In the genomic region with DNA sequence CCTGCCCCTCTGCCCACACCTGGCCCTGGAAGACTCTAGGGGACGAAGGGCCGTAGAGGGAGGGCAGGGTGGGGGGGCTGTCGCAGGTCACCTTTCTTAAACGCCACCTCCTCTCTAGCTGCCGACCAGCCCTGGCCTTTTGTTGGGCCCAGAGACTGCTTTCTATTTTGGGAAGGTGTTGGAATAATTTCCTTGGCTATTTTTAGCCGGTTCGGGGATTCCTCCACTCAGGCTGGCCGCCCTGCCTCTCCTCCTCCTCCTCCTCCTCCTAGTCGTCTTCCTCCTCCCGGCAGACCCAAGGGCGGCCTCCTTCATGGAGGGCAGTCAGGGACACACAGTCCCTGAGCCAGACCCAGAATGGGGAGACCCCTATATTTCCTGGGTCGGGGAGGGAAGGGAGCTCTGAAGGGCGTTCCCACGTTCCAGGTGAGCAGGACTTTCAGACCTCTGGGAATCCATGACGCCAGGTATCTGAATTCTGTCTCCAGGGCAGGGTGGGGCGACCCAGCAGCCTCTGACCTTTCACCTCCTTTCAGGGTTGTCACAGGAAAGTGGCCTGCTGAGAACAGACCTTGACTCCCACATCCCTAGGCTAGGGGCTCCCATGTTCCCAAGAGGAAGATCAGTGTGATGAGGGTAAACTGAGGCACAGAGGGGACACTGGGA, we compare ENCODE assay signal across 2 cellular contexts.
TF ChIP-seq lines count a peak whose summit lies in the region.

No MANE protein-coding gene starts in this region.

TF ChIP-seq in A549, 52 proteins besides CTCF, POLR2A, EP300 and RAD21:
- no peak for TF ChIP-seq ZC3H11A (IDR thresholded peaks at IDR 0.05)
- no peak for TF ChIP-seq CHD2 (IDR thresholded peaks at IDR 0.05; ENCODE audit: low read length, partially characterized antibody)
- no peak for TF ChIP-seq TFCP2L1 (CRISPR knock-in tag; IDR thresholded peaks at IDR 0.05)
- TF ChIP-seq ZFP36 (IDR thresholded peaks at IDR 0.05; ENCODE audit: borderline replicate concordance, partially characterized antibody) = no peak
- no peak for TF ChIP-seq TP53 (CRISPR knock-in tag; IDR thresholded peaks at IDR 0.05)
- no peak for TF ChIP-seq CBX8 (IDR thresholded peaks at IDR 0.05)
- TF ChIP-seq, protein P1, sequence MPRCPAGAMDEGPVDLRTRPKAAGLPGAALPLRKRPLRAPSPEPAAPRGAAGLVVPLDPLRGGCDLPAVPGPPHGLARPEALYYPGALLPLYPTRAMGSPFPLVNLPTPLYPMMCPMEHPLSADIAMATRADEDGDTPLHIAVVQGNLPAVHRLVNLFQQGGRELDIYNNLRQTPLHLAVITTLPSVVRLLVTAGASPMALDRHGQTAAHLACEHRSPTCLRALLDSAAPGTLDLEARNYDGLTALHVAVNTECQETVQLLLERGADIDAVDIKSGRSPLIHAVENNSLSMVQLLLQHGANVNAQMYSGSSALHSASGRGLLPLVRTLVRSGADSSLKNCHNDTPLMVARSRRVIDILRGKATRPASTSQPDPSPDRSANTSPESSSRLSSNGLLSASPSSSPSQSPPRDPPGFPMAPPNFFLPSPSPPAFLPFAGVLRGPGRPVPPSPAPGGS (IDR thresholded peaks at IDR 0.05) = no peak
- TF ChIP-seq HDAC2 (IDR thresholded peaks at IDR 0.05) = no peak
- TF ChIP-seq RARB (CRISPR knock-in tag; IDR thresholded peaks at IDR 0.05) = no peak
- no peak for TF ChIP-seq RFX5 (IDR thresholded peaks at IDR 0.05)
- TF ChIP-seq, protein P2, sequence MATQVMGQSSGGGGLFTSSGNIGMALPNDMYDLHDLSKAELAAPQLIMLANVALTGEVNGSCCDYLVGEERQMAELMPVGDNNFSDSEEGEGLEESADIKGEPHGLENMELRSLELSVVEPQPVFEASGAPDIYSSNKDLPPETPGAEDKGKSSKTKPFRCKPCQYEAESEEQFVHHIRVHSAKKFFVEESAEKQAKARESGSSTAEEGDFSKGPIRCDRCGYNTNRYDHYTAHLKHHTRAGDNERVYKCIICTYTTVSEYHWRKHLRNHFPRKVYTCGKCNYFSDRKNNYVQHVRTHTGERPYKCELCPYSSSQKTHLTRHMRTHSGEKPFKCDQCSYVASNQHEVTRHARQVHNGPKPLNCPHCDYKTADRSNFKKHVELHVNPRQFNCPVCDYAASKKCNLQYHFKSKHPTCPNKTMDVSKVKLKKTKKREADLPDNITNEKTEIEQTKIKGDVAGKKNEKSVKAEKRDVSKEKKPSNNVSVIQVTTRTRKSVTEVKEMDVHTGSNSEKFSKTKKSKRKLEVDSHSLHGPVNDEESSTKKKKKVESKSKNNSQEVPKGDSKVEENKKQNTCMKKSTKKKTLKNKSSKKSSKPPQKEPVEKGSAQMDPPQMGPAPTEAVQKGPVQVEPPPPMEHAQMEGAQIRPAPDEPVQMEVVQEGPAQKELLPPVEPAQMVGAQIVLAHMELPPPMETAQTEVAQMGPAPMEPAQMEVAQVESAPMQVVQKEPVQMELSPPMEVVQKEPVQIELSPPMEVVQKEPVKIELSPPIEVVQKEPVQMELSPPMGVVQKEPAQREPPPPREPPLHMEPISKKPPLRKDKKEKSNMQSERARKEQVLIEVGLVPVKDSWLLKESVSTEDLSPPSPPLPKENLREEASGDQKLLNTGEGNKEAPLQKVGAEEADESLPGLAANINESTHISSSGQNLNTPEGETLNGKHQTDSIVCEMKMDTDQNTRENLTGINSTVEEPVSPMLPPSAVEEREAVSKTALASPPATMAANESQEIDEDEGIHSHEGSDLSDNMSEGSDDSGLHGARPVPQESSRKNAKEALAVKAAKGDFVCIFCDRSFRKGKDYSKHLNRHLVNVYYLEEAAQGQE (IDR thresholded peaks at IDR 0.05) = no peak
- TF ChIP-seq ZNF302 (CRISPR knock-in tag; IDR thresholded peaks at IDR 0.05) = no peak
- no peak for TF ChIP-seq HOXB5 (CRISPR knock-in tag; IDR thresholded peaks at IDR 0.05)
- TF ChIP-seq, protein P3, sequence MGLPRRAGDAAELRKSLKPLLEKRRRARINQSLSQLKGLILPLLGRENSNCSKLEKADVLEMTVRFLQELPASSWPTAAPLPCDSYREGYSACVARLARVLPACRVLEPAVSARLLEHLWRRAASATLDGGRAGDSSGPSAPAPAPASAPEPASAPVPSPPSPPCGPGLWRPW (IDR thresholded peaks at IDR 0.05) = no peak
- no peak for TF ChIP-seq BHLHE40 (IDR thresholded peaks at IDR 0.05; ENCODE audit: low read depth, low read length)
- no peak for TF ChIP-seq RNF2 (IDR thresholded peaks at IDR 0.05; ENCODE audit: borderline replicate concordance, low read depth)
- TF ChIP-seq NPAS2 (CRISPR knock-in tag; IDR thresholded peaks at IDR 0.05; ENCODE audit: borderline replicate concordance) = no peak

TF ChIP-seq in H1, 55 proteins besides CTCF, POLR2A, EP300 and RAD21:
- TF ChIP-seq, protein P4, sequence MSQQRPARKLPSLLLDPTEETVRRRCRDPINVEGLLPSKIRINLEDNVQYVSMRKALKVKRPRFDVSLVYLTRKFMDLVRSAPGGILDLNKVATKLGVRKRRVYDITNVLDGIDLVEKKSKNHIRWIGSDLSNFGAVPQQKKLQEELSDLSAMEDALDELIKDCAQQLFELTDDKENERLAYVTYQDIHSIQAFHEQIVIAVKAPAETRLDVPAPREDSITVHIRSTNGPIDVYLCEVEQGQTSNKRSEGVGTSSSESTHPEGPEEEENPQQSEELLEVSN (IDR thresholded peaks at IDR 0.05) = no peak
- TF ChIP-seq BACH1 (IDR thresholded peaks at IDR 0.05; ENCODE audit: low read length) = no peak
- TF ChIP-seq CTBP2 (IDR thresholded peaks at IDR 0.05; ENCODE audit: borderline replicate concordance, insufficient read depth, insufficient read length, low read length) = no peak
- TF ChIP-seq, protein P5, sequence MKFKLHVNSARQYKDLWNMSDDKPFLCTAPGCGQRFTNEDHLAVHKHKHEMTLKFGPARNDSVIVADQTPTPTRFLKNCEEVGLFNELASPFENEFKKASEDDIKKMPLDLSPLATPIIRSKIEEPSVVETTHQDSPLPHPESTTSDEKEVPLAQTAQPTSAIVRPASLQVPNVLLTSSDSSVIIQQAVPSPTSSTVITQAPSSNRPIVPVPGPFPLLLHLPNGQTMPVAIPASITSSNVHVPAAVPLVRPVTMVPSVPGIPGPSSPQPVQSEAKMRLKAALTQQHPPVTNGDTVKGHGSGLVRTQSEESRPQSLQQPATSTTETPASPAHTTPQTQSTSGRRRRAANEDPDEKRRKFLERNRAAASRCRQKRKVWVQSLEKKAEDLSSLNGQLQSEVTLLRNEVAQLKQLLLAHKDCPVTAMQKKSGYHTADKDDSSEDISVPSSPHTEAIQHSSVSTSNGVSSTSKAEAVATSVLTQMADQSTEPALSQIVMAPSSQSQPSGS (IDR thresholded peaks at IDR 0.05; ENCODE audit: low read length) = no peak
- TF ChIP-seq SP4 (IDR thresholded peaks at IDR 0.05; ENCODE audit: low read length) = no peak
- no peak for TF ChIP-seq YY1 (IDR thresholded peaks at IDR 0.05; ENCODE audit: low read depth, low read length)
- TF ChIP-seq SUZ12 (IDR thresholded peaks at IDR 0.05; ENCODE audit: low read length) = no peak
- TF ChIP-seq ZNF274 (IDR thresholded peaks at IDR 0.05; ENCODE audit: borderline replicate concordance, extremely low read depth, low read length) = no peak
